In the genomic region with DNA sequence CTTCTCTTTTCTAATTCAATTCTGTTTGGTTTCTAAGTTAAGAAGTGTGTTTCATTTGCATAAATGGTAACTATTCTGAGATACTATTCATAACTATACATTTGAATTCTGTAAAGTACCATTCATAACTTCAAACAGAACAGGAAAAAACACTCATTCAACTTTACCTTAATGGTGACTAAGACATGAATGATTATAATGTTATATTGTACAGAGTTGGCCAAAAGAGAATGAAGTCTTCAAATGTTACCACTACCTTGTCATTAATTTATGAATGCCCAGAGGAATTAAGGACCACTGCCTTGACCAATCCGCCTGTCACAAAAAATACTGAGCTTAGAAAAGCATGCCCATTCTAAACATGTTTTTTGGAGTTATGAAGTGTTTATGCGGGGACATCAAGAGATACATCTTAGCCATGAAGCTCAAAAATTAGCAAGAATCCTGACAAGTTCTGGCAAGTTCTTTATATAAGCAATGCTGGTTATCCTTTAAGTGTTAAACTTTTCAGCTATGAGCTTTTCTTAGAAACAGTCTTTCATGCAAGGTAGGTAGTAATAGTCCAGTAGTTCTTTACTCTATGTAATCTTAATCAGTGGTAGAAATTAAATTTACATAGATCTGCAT, we compare ENCODE assay signal across 16 cellular contexts. TPM values are rescaled to one million over a fixed set of nuclear protein-coding genes. Genes with fewer than 3 reads are reported as not detected.
DNase-seq lines count a peak whose midpoint lies in the region; ATAC-seq and TF ChIP-seq lines count a peak whose summit lies in the region.
"Had no signal": no experiment of that assay in that cellular context is flagged by ENCODE, and none has a peak within 500 bp of the region (broad histone marks: within the 10 kb centered on the region; RNA-seq: fewer than 3 reads in every experiment).

No MANE protein-coding gene starts in this region.

- H3K4me1 Mint-ChIP-seq in T-helper 2 cell treated with Interferon-gamma antibody and Interleukin-4, amounts not matched to agents 5 μg/mL and 100 μg/mL, for 36 hours (ENCODE audit: low read depth) = peaks cover 20% of the 10 kb centered on the region
- H3K4me1 Mint-ChIP-seq in naive thymus-derived CD4-positive, alpha-beta T cell = peaks cover 39 to 77% (median 52%) of the 10 kb centered on the region in 7 donors

- CTCF ChIA-PET in naive thymus-derived CD4-positive, alpha-beta T cell (lab: Charles Lee) = interaction anchor here (0.6 to 1.4 kb wide), 2 partner anchors 40 to 445 kb away, joined by 3 to 5 read pairs; no protein-coding TSS in a partner anchor

- TF ChIP-seq CTCF in coronary artery (IDR thresholded peaks at IDR 0.05) = no peak

- peak; percentile 35 for ATAC-seq in GM21423 (IDR thresholded peaks at IDR 0.05; ENCODE audit: unreplicated experiment)
- ATAC-seq in naive thymus-derived CD4-positive, alpha-beta T cell = no peak
- ATAC-seq: body of pancreas had no signal

- POLR2A ChIA-PET in naive thymus-derived CD4-positive, alpha-beta T cell (lab: Charles Lee) = interaction anchor here (0.5 to 1.6 kb wide), 11 partner anchors 8 to 224 kb away, joined by 3 to 5 read pairs (median 3); a partner anchor contains a TSS

- peaks cover 17% of the 10 kb centered on the region for H3K36me3 Mint-ChIP-seq in T-helper 2 cell treated with Interferon-gamma antibody and Interleukin-4, amounts not matched to agents 5 μg/mL and 100 μg/mL, for 36 hours (ENCODE audit: low read depth)
- peaks cover 0 to 18% (median 7%) of the 10 kb centered on the region in 5 donors for H3K36me3 Mint-ChIP-seq in naive thymus-derived CD4-positive, alpha-beta T cell

- no peaks in the 10 kb centered on the region for H3K27me3 Mint-ChIP-seq in T-helper 2 cell treated with Interferon-gamma antibody and Interleukin-4, amounts not matched to agents 5 μg/mL and 100 μg/mL, for 36 hours (ENCODE audit: low read depth)
- no peaks in the 10 kb centered on the region for H3K27me3 Mint-ChIP-seq in naive thymus-derived CD4-positive, alpha-beta T cell

- H3K9me3 ChIP-seq in SK-N-MC (ENCODE audit: low read depth, low read length) = no peaks in the 10 kb centered on the region
- H3K9me3 ChIP-seq in naive thymus-derived CD4-positive, alpha-beta T cell (ENCODE audit: control insufficient read depth in 2 of 3, low read length in 3 of 3) = no peaks in the 10 kb centered on the region
- H3K9me3 ChIP-seq: body of pancreas had no signal

- no peaks in the 10 kb centered on the region for H3K27me3 ChIP-seq in naive thymus-derived CD4-positive, alpha-beta T cell (ENCODE audit: control insufficient read depth in 2 of 2, insufficient read depth in 2 of 2, low read length in 2 of 2)
- H3K27me3 ChIP-seq: body of pancreas had no signal

- H3K4me3 ChIP-seq in SK-N-MC (no peak overlapping the region), coronary artery (no peak overlapping the region)
- H3K4me3 ChIP-seq in naive thymus-derived CD4-positive, alpha-beta T cell (ENCODE audit: low read length) = no peak overlapping the region
- H3K4me3 ChIP-seq: body of pancreas had no signal

- peaks cover 9 to 15% of the 10 kb centered on the region in 2 donors for H3K4me1 ChIP-seq in naive thymus-derived CD4-positive, alpha-beta T cell (ENCODE audit: control insufficient read depth in 2 of 2, insufficient read depth in 2 of 2, low read length in 2 of 2)

- H3K4me3 Mint-ChIP-seq in T-helper 2 cell treated with Interferon-gamma antibody and Interleukin-4, amounts not matched to agents 5 μg/mL and 100 μg/mL, for 36 hours = no peak overlapping the region
- peak overlapping the region in 6 of 10 donors; percentile 6 to 45 (median 14) for H3K4me3 Mint-ChIP-seq in naive thymus-derived CD4-positive, alpha-beta T cell

- peak overlapping the region; percentile 36 for H3K27ac Mint-ChIP-seq in T-helper 2 cell treated with Interferon-gamma antibody and Interleukin-4, amounts not matched to agents 5 μg/mL and 100 μg/mL, for 36 hours
- H3K27ac Mint-ChIP-seq in naive thymus-derived CD4-positive, alpha-beta T cell = peak overlapping the region in 7 of 9 donors; percentile 4 to 84 (median 47)

- H3K9me3 Mint-ChIP-seq in T-helper 2 cell treated with Interferon-gamma antibody and Interleukin-4, amounts not matched to agents 5 μg/mL and 100 μg/mL, for 36 hours = no peaks in the 10 kb centered on the region
- H3K9me3 Mint-ChIP-seq in naive thymus-derived CD4-positive, alpha-beta T cell = peaks cover 0 to 1% (median 0%) of the 10 kb centered on the region in 11 donors

- H3K27ac ChIP-seq in SK-N-MC = peak overlapping the region; percentile 12
- no peak overlapping the region for H3K27ac ChIP-seq in naive thymus-derived CD4-positive, alpha-beta T cell (ENCODE audit: low read depth, low read length)
- H3K27ac ChIP-seq in coronary artery = no peak overlapping the region
- H3K27ac ChIP-seq: body of pancreas had no signal

- peaks cover 8% of the 10 kb centered on the region; the same call in 1 of the 2 replicates for H3K36me3 ChIP-seq in SK-N-MC (ENCODE audit: insufficient read depth, low read length)
- peaks cover 0 to 5% (median 0%) of the 10 kb centered on the region in 3 experiments for H3K36me3 ChIP-seq in naive thymus-derived CD4-positive, alpha-beta T cell (ENCODE audit: control insufficient read depth in 2 of 3, insufficient read depth in 3 of 3, low read length in 3 of 3)

- no peak for DNase-seq in T-helper 2 cell treated with Interferon-gamma antibody and Interleukin-4, amounts not matched to agents 5 μg/mL and 100 μg/mL, for 36 hours (ENCODE audit: low spot score)
- DNase-seq in T-helper 2 cell = no peak
- no peak for DNase-seq in SK-N-MC (ENCODE audit: low read depth, low spot score)
- no peak for DNase-seq in naive thymus-derived CD4-positive, alpha-beta T cell
- DNase-seq in NCI-H2081 (lab: John Stamatoyannopoulos, UW) = no peak
- no peak for DNase-seq in stimulated activated CD4-positive, alpha-beta T cell treated with anti-CD3 and anti-CD28 coated beads, Interleukin-4, amount 100 ng/mL, for 4 hours
- no peak for DNase-seq in coronary artery (ENCODE audit: low spot score)
- DNase-seq: 8988T; body of pancreas; DMS153; hypothalamus; KBM-7; NCI-H1930; NK-92 treated with Interleukin-12 subunit alpha and Interleukin-12 subunit beta, amount 100 ng/mL, for 24 hours; stimulated activated CD4-positive, alpha-beta T cell treated with anti-CD3 and anti-CD28 coated beads, Interleukin-4, amount 100 ng/mL, for 24 hours had no signal

- H3K9ac ChIP-seq in SK-N-MC (ENCODE audit: insufficient read length) = no peak overlapping the region

- intact Hi-C loops in naive thymus-derived CD4-positive, alpha-beta T cell (cut with micrococcal nuclease) = no loop called here

RNA-seq across cellular contexts. Expression of a gene that starts 7.9 kb away (rescaled TPM):
- total RNA-seq in naive thymus-derived CD4-positive, alpha-beta T cell = 100 to 1,000 TPM; 136 to 177 (median 145) TPM
- 10 to 100 TPM; 78.4 to 85.0 TPM for polyA plus RNA-seq in naive thymus-derived CD4-positive, alpha-beta T cell
